In the genomic region with DNA sequence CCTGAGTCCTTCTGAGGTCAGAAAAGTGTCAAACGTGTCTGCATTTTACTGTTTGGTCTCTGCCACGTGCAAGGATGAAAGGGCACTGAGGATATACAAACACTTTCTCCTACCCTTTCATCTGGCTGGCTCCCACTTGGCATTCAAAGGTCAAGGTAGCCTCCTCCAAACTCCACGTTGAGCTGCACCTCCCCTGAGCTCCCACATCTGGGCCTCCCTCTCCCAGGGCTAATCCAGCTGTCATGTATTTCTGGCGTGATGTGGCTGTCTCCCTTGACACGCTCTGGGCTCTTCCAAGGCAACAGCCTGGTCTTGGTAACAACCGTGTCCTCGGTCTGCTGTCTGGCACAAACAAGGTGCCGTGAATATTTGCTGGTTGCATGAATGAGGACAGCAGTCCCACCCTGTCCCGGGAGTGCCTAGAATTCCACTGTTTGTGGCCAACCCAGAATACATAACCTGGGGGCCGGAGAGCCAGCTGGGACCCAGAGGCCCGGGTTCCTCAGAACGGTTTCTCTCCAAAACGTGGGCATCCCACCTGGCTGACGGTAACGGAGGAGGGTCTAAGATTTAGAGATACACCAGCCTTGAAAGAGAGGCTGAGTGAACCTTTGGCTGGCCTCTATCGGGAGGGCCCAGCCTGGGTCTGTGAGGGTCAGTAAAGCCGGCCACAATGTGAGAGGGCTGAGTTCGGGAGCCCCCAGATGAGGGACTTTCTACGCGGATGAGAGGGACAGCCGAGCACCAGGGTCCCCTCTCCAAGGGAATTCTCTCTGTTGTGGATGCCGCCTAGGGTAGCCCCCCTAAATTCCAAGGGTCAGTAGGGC, we compare ENCODE assay signal across 8 cellular contexts. TPM values are rescaled to one million over a fixed set of nuclear protein-coding genes. Genes with fewer than 3 reads are reported as not detected.
DNase-seq lines count a peak whose midpoint lies in the region; ATAC-seq and TF ChIP-seq lines count a peak whose summit lies in the region.

No MANE protein-coding gene starts in this region.

- H3K27me3 Mint-ChIP-seq in endodermal cell (ENCODE audit: insufficient read depth): no peaks in the 10 kb centered on the region

- H3K9ac ChIP-seq in endodermal cell (ENCODE audit: extremely low read depth, low read length, poor library complexity, severe bottlenecking): peak overlapping the region; percentile 79
- H3K9ac ChIP-seq in mucosa of rectum (ENCODE audit: low read depth in 1 of 2, low read length in 2 of 2): peak overlapping the region; percentile 75 to 92

- DNase-seq in ELR (ENCODE audit: low read depth) (peak; percentile 41), HEK293T (ENCODE audit: extremely low spot score) (peak; percentile 26), endodermal cell (peak; percentile 51), NCI-H1048 (lab: John Stamatoyannopoulos, UW) (no peak)

- TF ChIP-seq CTCF in endodermal cell (conservative IDR thresholded peaks at IDR 0.05): no peak

- H3K4me3 Mint-ChIP-seq in endodermal cell: peak overlapping the region; percentile 96

- CTCF ChIA-PET in HEK293T (lab: Yijun Ruan, JAX): interaction anchor here (0.7 kb wide), 1 partner anchor 282 kb away, joined by 3 read pairs; no protein-coding TSS in a partner anchor

- peak overlapping the region; percentile 72 for H3K27ac Mint-ChIP-seq in endodermal cell

- 9 to 12% methylated on average over 14 to 22 of the region's 22 CpGs for WGBS in endodermal cell (ENCODE audit: insufficient coverage in 1 of 2, insufficient read length in 1 of 2), 2 experiments

- H3K4me1 Mint-ChIP-seq in endodermal cell: peaks cover 7% of the 10 kb centered on the region

- POLR2A ChIA-PET in HEK293T (lab: Yijun Ruan, JAX): interaction anchor here (1.0 to 2.5 kb wide), 7 partner anchors 8 to 193 kb away, joined by 3 to 14 read pairs (median 3); a partner anchor contains a TSS

- H3K36me3 ChIP-seq in endodermal cell (ENCODE audit: control insufficient read depth, insufficient read depth, low read length): peaks cover 22% of the 10 kb centered on the region
- peaks cover 8 to 16% of the 10 kb centered on the region in 2 donors for H3K36me3 ChIP-seq in mucosa of rectum (ENCODE audit: control insufficient read depth in 2 of 2, insufficient read depth in 2 of 2, low read length in 2 of 2)

- H3K27ac ChIP-seq in endodermal cell (ENCODE audit: low read depth, low read length): peak overlapping the region; percentile 66
- H3K27ac ChIP-seq in mucosa of rectum (ENCODE audit: low read depth in 2 of 2, low read length in 2 of 2): peak overlapping the region; percentile 88 to 92

- H3K27me3 ChIP-seq in endodermal cell (ENCODE audit: control insufficient read depth, insufficient read depth, low read length, poor library complexity, severe bottlenecking) (no peaks in the 10 kb centered on the region), mucosa of rectum (ENCODE audit: control insufficient read depth in 2 of 2, insufficient read depth in 2 of 2, low read length in 2 of 2) (no peaks in the 10 kb centered on the region)

- no peaks in the 10 kb centered on the region for H3K9me3 Mint-ChIP-seq in endodermal cell

- no peaks in the 10 kb centered on the region for H3K4me1 ChIP-seq in endodermal cell (ENCODE audit: control insufficient read depth, insufficient read depth, low read length)
- peaks cover 19 to 21% of the 10 kb centered on the region in 2 donors for H3K4me1 ChIP-seq in mucosa of rectum (ENCODE audit: control insufficient read depth in 2 of 2, insufficient read depth in 2 of 2, low read length in 2 of 2)

- peak overlapping the region; percentile 100 for H3K4me3 ChIP-seq in endodermal cell (ENCODE audit: low read length)
- peak overlapping the region; percentile 90 to 97 for H3K4me3 ChIP-seq in mucosa of rectum (ENCODE audit: low read length in 2 of 2)

- H3K36me3 Mint-ChIP-seq in endodermal cell (ENCODE audit: low read depth): peaks cover 13% of the 10 kb centered on the region

- no peaks in the 10 kb centered on the region for H3K9me3 ChIP-seq in endodermal cell (ENCODE audit: control insufficient read depth, low read length)
- H3K9me3 ChIP-seq in mucosa of rectum (ENCODE audit: control insufficient read depth in 2 of 2, low read length in 2 of 2): no peaks in the 10 kb centered on the region

- ATAC-seq in SK-N-SH treated with all-trans-retinoic acid at 6 μM for 48 hours (peak; percentile 29), HG02798 (IDR thresholded peaks at IDR 0.05; ENCODE audit: poor library complexity, unreplicated experiment) (no peak), HG03045 (IDR thresholded peaks at IDR 0.05; ENCODE audit: unreplicated experiment) (no peak)

TF ChIP-seq in HEK293T, 16 proteins besides CTCF, POLR2A, EP300 and RAD21:
- TF ChIP-seq LEF1 (IDR thresholded peaks at IDR 0.05; ENCODE audit: borderline replicate concordance) (no peak), SUZ12 (IDR thresholded peaks at IDR 0.05) (no peak), ZNF384 (IDR thresholded peaks at IDR 0.05) (no peak), ELF4 (IDR thresholded peaks at IDR 0.05) (no peak), SP1 (IDR thresholded peaks at IDR 0.05) (no peak), BHLHE40 (IDR thresholded peaks at IDR 0.05; ENCODE audit: borderline replicate concordance) (no peak), ARNT (IDR thresholded peaks at IDR 0.05) (no peak), TARDBP (IDR thresholded peaks at IDR 0.05) (no peak), FOXM1 (IDR thresholded peaks at IDR 0.05; ENCODE audit: borderline replicate concordance) (no peak), FOXA1 (IDR thresholded peaks at IDR 0.05) (no peak), HDGF (IDR thresholded peaks at IDR 0.05; ENCODE audit: borderline replicate concordance) (no peak), FOXK2 (IDR thresholded peaks at IDR 0.05) (no peak), NFRKB (IDR thresholded peaks at IDR 0.05) (no peak), CTBP1 (IDR thresholded peaks at IDR 0.05; ENCODE audit: borderline replicate concordance) (no peak), L3MBTL2 (conservative IDR thresholded peaks at IDR 0.05) (no peak)
- TF ChIP-seq, protein P1, sequence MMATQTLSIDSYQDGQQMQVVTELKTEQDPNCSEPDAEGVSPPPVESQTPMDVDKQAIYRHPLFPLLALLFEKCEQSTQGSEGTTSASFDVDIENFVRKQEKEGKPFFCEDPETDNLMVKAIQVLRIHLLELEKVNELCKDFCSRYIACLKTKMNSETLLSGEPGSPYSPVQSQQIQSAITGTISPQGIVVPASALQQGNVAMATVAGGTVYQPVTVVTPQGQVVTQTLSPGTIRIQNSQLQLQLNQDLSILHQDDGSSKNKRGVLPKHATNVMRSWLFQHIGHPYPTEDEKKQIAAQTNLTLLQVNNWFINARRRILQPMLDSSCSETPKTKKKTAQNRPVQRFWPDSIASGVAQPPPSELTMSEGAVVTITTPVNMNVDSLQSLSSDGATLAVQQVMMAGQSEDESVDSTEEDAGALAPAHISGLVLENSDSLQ (IDR thresholded peaks at IDR 0.05): no peak
TF ChIP-seq in HEK293T: peak in this region for 0.

TF ChIP-seq in SK-N-SH treated with all-trans-retinoic acid at 6 μM for 48 hours, 23 proteins besides CTCF, POLR2A, EP300 and RAD21:
- TF ChIP-seq ARNTL (CRISPR knock-in tag; IDR thresholded peaks at IDR 0.05; ENCODE audit: borderline replicate concordance, low read depth): no peak
- TF ChIP-seq GLIS3 (CRISPR knock-in tag; IDR thresholded peaks at IDR 0.05): no peak
- TF ChIP-seq, protein P2, sequence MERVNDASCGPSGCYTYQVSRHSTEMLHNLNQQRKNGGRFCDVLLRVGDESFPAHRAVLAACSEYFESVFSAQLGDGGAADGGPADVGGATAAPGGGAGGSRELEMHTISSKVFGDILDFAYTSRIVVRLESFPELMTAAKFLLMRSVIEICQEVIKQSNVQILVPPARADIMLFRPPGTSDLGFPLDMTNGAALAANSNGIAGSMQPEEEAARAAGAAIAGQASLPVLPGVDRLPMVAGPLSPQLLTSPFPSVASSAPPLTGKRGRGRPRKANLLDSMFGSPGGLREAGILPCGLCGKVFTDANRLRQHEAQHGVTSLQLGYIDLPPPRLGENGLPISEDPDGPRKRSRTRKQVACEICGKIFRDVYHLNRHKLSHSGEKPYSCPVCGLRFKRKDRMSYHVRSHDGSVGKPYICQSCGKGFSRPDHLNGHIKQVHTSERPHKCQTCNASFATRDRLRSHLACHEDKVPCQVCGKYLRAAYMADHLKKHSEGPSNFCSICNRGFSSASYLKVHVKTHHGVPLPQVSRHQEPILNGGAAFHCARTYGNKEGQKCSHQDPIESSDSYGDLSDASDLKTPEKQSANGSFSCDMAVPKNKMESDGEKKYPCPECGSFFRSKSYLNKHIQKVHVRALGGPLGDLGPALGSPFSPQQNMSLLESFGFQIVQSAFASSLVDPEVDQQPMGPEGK (CRISPR knock-in tag; IDR thresholded peaks at IDR 0.05; ENCODE audit: borderline replicate concordance): no peak
- no peak for TF ChIP-seq ESRRG (CRISPR knock-in tag; IDR thresholded peaks at IDR 0.05)
- no peak for TF ChIP-seq ZNF70 (CRISPR knock-in tag; IDR thresholded peaks at IDR 0.05)
- no peak for TF ChIP-seq PPARA (CRISPR knock-in tag; IDR thresholded peaks at IDR 0.05; ENCODE audit: borderline replicate concordance)
- no peak for TF ChIP-seq TCF4 (CRISPR knock-in tag; IDR thresholded peaks at IDR 0.05; ENCODE audit: borderline replicate concordance)

RNA-seq across cellular contexts. Expression of a gene that starts 0.8 kb away (rescaled TPM):
- 10 to 100 TPM; 54.4 to 72.2 TPM for total RNA-seq in endodermal cell
- 85.9 TPM for polyA plus RNA-seq in endodermal cell (2013, experiment 1 of 2)
- 84.4 TPM for polyA plus RNA-seq in endodermal cell (2013, experiment 2 of 2)

RNA-seq across cellular contexts. Expression of a gene that starts 1.1 kb away (rescaled TPM):
- 100 to 1,000 TPM; 101 to 113 TPM for total RNA-seq in endodermal cell
- 159 TPM for polyA plus RNA-seq in endodermal cell (2013, experiment 1 of 2)
- polyA plus RNA-seq in endodermal cell (2013, experiment 2 of 2): 141 TPM

RNA-seq across cellular contexts. Expression of a gene that starts 19.0 kb away (rescaled TPM):
- total RNA-seq in endodermal cell: 100 to 1,000 TPM; 101 to 107 TPM
- 119 TPM for polyA plus RNA-seq in endodermal cell (2013, experiment 1 of 2)
- polyA plus RNA-seq in endodermal cell (2013, experiment 2 of 2): 105 TPM

RNA-seq across cellular contexts. Expression of a gene that starts 19.1 kb away (rescaled TPM):
- 10 to 100 TPM; 73.4 to 78.5 TPM for total RNA-seq in endodermal cell
- 72.1 TPM for polyA plus RNA-seq in endodermal cell (2013, experiment 1 of 2)
- 69.4 TPM for polyA plus RNA-seq in endodermal cell (2013, experiment 2 of 2)
